ENCODE assay signal across 26 cellular contexts in the genomic region with DNA sequence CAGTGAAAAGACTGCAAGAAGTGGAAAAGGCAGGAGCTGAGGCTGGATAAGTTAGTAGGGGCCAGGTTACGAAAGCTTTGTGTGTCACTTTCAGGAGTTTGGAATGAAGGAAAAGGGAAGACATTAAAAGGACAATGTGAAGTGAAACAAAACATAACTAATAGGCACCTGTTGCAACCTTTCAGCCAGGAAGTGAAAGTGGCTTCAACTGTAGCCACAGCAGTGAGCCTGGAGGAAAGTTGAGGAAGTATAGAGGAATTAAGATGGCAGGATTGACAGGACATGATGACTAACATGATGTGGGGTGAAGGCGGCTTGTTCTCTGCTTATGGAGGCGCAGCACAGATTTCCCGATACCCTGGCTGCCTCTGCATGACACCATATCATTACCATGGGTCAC.
DNase-seq lines count a peak whose midpoint lies in the region; ATAC-seq, FAIRE-seq and TF ChIP-seq lines count a peak whose summit lies in the region.
"Had no signal": no experiment of that assay in that cellular context is flagged by ENCODE, and none has a peak within 500 bp of the region (broad histone marks: within the 10 kb centered on the region; RNA-seq: fewer than 3 reads in every experiment).

No MANE protein-coding gene starts in this region.

- H3K27me3 Mint-ChIP-seq in GM23338 (ENCODE audit: insufficient read depth, low read depth, poor library complexity) = no peaks in the 10 kb centered on the region
- H3K27me3 Mint-ChIP-seq in dendritic cell treated with granulocyte-macrophage colony-stimulating factor and Interleukin-4, amounts not matched to agents 40 ng/mL and 50 ng/mL, for 4 days = no peaks in the 10 kb centered on the region
- H3K27me3 Mint-ChIP-seq: type B pancreatic cell had no signal

- peak overlapping the region; percentile 45; the same call in 1 of the 2 replicates for H2AFZ ChIP-seq in GM23338

- WGBS in small intestine, 3 donors = 90 to 100% (median 98%) methylated on average over 4 of the region's 4 CpGs

- no peaks in the 10 kb centered on the region for H3F3A ChIP-seq in GM23338 (replicated peaks; ENCODE audit: low read depth)

- no peaks in the 10 kb centered on the region for H4K20me1 ChIP-seq in GM23338 (replicated peaks; ENCODE audit: insufficient read depth)

- H3K27ac Mint-ChIP-seq in GM23338 = no peak overlapping the region
- peak overlapping the region; percentile 58 for H3K27ac Mint-ChIP-seq in dendritic cell treated with granulocyte-macrophage colony-stimulating factor and Interleukin-4, amounts not matched to agents 40 ng/mL and 50 ng/mL, for 4 days
- H3K27ac Mint-ChIP-seq: activated CD8-positive, alpha-beta T cell treated with anti-CD3 and anti-CD28 coated beads, Interleukin-2, amount 10 ng/mL, durations not matched to agents 7 days and 5 days; activated naive CD4-positive, alpha-beta T cell treated with anti-CD3 and anti-CD28 coated beads, Interleukin-2, amount 50 U/mL, for 24 hours; activated T-cell treated with anti-CD3 and anti-CD28 coated beads, Interleukin-2, amount 50 U/mL, for 72 hours; CD4-positive, alpha-beta memory T cell; effector memory CD8-positive, alpha-beta T cell; stimulated activated naive CD8-positive, alpha-beta T cell treated with anti-CD3 and anti-CD28 coated beads, Interleukin-15, amount 100 ng/mL, for 72 hours; type B pancreatic cell had no signal

- no peaks in the 10 kb centered on the region for H3K9me2 ChIP-seq in GM23338 (ENCODE audit: insufficient read depth)
- H3K9me2 ChIP-seq: SK-N-SH had no signal

- no peaks in the 10 kb centered on the region for H3K9me3 ChIP-seq in small intestine (ENCODE audit: control insufficient read depth, low read depth)
- H3K9me3 ChIP-seq: esophagus squamous epithelium, gastroesophageal sphincter, psoas muscle, SK-N-SH had no signal

- no peak for TF ChIP-seq CTCF in GM23338 (conservative IDR thresholded peaks at IDR 0.05; ENCODE audit: low read depth in 2 of 2)

- ATAC-seq in GM23338 = no peak
- ATAC-seq in HG02610 (IDR thresholded peaks at IDR 0.05; ENCODE audit: unreplicated experiment) = no peak
- ATAC-seq in HG02759 (IDR thresholded peaks at IDR 0.05; ENCODE audit: unreplicated experiment) = no peak
- no peak for ATAC-seq in GM21529 (IDR thresholded peaks at IDR 0.05; ENCODE audit: unreplicated experiment)
- ATAC-seq: activated CD8-positive, alpha-beta T cell treated with anti-CD3 and anti-CD28 coated beads, Interleukin-2, amount 10 ng/mL, durations not matched to agents 7 days and 5 days; activated T-cell treated with anti-CD3 and anti-CD28 coated beads, Interleukin-2, amount 50 U/mL, for 72 hours; effector memory CD8-positive, alpha-beta T cell; gastroesophageal sphincter; psoas muscle; stimulated activated naive CD8-positive, alpha-beta T cell treated with anti-CD3 and anti-CD28 coated beads, Interleukin-15, amount 100 ng/mL, for 72 hours had no signal

- no peaks in the 10 kb centered on the region for H3K4me1 ChIP-seq in GM23338 (ENCODE audit: insufficient read depth)
- H3K4me1 ChIP-seq in small intestine (ENCODE audit: control insufficient read depth in 2 of 2, insufficient read depth in 1 of 2, low read depth in 1 of 2, low read length in 1 of 2) = no peaks in the 10 kb centered on the region
- H3K4me1 ChIP-seq: esophagus squamous epithelium, gastroesophageal sphincter, psoas muscle had no signal

- no peaks in the 10 kb centered on the region; the same call in 2 of the 3 replicates for H3K9me3 Mint-ChIP-seq in GM23338
- peaks cover 8% of the 10 kb centered on the region for H3K9me3 Mint-ChIP-seq in dendritic cell treated with granulocyte-macrophage colony-stimulating factor and Interleukin-4, amounts not matched to agents 40 ng/mL and 50 ng/mL, for 4 days
- H3K9me3 Mint-ChIP-seq: activated naive CD4-positive, alpha-beta T cell treated with anti-CD3 and anti-CD28 coated beads, Interleukin-2, amount 50 U/mL, for 24 hours; effector memory CD8-positive, alpha-beta T cell; type B pancreatic cell had no signal

- no peaks in the 10 kb centered on the region for H3K36me3 ChIP-seq in GM23338 (ENCODE audit: insufficient read depth)
- no peaks in the 10 kb centered on the region for H3K36me3 ChIP-seq in small intestine (ENCODE audit: control insufficient read depth in 2 of 2, insufficient read depth in 2 of 2, low read length in 2 of 2)
- H3K36me3 ChIP-seq: esophagus squamous epithelium, gastroesophageal sphincter had no signal

- no peaks in the 10 kb centered on the region for H3K79me2 ChIP-seq in GM23338 (replicated peaks; ENCODE audit: insufficient read depth)

- H3K4me1 Mint-ChIP-seq in GM23338 = no peaks in the 10 kb centered on the region
- peaks cover 17% of the 10 kb centered on the region for H3K4me1 Mint-ChIP-seq in dendritic cell treated with granulocyte-macrophage colony-stimulating factor and Interleukin-4, amounts not matched to agents 40 ng/mL and 50 ng/mL, for 4 days (ENCODE audit: low read depth)
- H3K4me1 Mint-ChIP-seq: activated naive CD4-positive, alpha-beta T cell treated with anti-CD3 and anti-CD28 coated beads, Interleukin-2, amount 50 U/mL, for 24 hours; CD4-positive, alpha-beta memory T cell had no signal

- intact Hi-C loops in dendritic cell treated with granulocyte-macrophage colony-stimulating factor and Interleukin-4, amounts not matched to agents 40 ng/mL and 50 ng/mL, for 4 days (cut with micrococcal nuclease) = loop anchor here (5.0 kb wide), 1 partner anchor 34 kb away; no protein-coding TSS in a partner anchor

- H3K4me3 ChIP-seq in GM23338 (no peak overlapping the region), small intestine (ENCODE audit: low read depth in 1 of 2, low read length in 2 of 2) (no peak overlapping the region)
- H3K4me3 ChIP-seq: esophagus squamous epithelium, gastroesophageal sphincter, psoas muscle had no signal

- H3K27me3 ChIP-seq in GM23338 (ENCODE audit: insufficient read depth) = no peaks in the 10 kb centered on the region
- H3K27me3 ChIP-seq in small intestine (ENCODE audit: control insufficient read depth in 2 of 2, insufficient read depth in 2 of 2, low read length in 2 of 2) = no peaks in the 10 kb centered on the region
- H3K27me3 ChIP-seq: esophagus squamous epithelium, gastroesophageal sphincter had no signal

- no peak overlapping the region for H3K4me2 ChIP-seq in GM23338
- H3K4me2 ChIP-seq: SK-N-SH had no signal

- H3K36me3 Mint-ChIP-seq in GM23338 (ENCODE audit: low read depth) = no peaks in the 10 kb centered on the region
- H3K36me3 Mint-ChIP-seq in dendritic cell treated with granulocyte-macrophage colony-stimulating factor and Interleukin-4, amounts not matched to agents 40 ng/mL and 50 ng/mL, for 4 days (ENCODE audit: low read depth) = no peaks in the 10 kb centered on the region
- H3K36me3 Mint-ChIP-seq: activated naive CD4-positive, alpha-beta T cell treated with anti-CD3 and anti-CD28 coated beads, Interleukin-2, amount 50 U/mL, for 24 hours; CD4-positive, alpha-beta memory T cell; type B pancreatic cell had no signal

- DNase-seq in GM23338 (ENCODE audit: low spot score) (no peak), NOMO-1 treated with DMSO at 0.1 percent for 48 hours (lab: John Stamatoyannopoulos, UW; ENCODE audit: unreplicated experiment) (peak; percentile 94), small intestine (peak; percentile 17)
- no peak for DNase-seq in activated CD4-positive, alpha-beta T cell treated with anti-CD3 and anti-CD28 coated beads for 4 hours
- DNase-seq: activated CD8-positive, alpha-beta T cell treated with anti-CD3 and anti-CD28 coated beads, Interleukin-2, amount 10 ng/mL, durations not matched to agents 7 days and 5 days; activated T-cell treated with anti-CD3 and anti-CD28 coated beads, Interleukin-2, amount 50 U/mL, for 72 hours; CD4-positive, alpha-beta memory T cell; effector memory CD8-positive, alpha-beta T cell; esophagus squamous epithelium; GOT3; left cardiac atrium; NCI-H1694; NCI-H226; psoas muscle; SK-N-SH; stimulated activated CD4-positive, alpha-beta T cell treated with anti-CD3 and anti-CD28 coated beads, Interleukin-2, amount 100 ng/mL, for 48 hours; stimulated activated naive CD8-positive, alpha-beta T cell treated with anti-CD3 and anti-CD28 coated beads, Interleukin-15, amount 100 ng/mL, for 72 hours; T-helper 9 cell had no signal

- FAIRE-seq in small intestine (lab: Jason Lieb, UNC) = no peak
- FAIRE-seq: GM12892 had no signal

- H3K27ac ChIP-seq in GM23338 (ENCODE audit: low read depth) = no peak overlapping the region
- no peak overlapping the region for H3K27ac ChIP-seq in small intestine (ENCODE audit: low read depth in 1 of 2, low read length in 1 of 2)
- H3K27ac ChIP-seq: gastroesophageal sphincter, psoas muscle had no signal

- no peak overlapping the region for H3K4me3 Mint-ChIP-seq in GM23338
- H3K4me3 Mint-ChIP-seq in dendritic cell treated with granulocyte-macrophage colony-stimulating factor and Interleukin-4, amounts not matched to agents 40 ng/mL and 50 ng/mL, for 4 days = no peak overlapping the region
- H3K4me3 Mint-ChIP-seq: activated CD8-positive, alpha-beta T cell treated with anti-CD3 and anti-CD28 coated beads, Interleukin-2, amount 10 ng/mL, durations not matched to agents 7 days and 5 days; activated naive CD4-positive, alpha-beta T cell treated with anti-CD3 and anti-CD28 coated beads, Interleukin-2, amount 50 U/mL, for 24 hours; activated T-cell treated with anti-CD3 and anti-CD28 coated beads, Interleukin-2, amount 50 U/mL, for 72 hours; CD4-positive, alpha-beta memory T cell; effector memory CD8-positive, alpha-beta T cell; stimulated activated naive CD8-positive, alpha-beta T cell treated with anti-CD3 and anti-CD28 coated beads, Interleukin-15, amount 100 ng/mL, for 72 hours; type B pancreatic cell had no signal

Comparison
In these comparisons a context has a peak if more than half of its experiments do, and no peak if none do; other contexts are left out.
1. DNase-seq: peak in NOMO-1 treated with DMSO at 0.1 percent for 48 hours (single experiment) and small intestine (single experiment); none in GM23338 (single experiment) and activated CD4-positive, alpha-beta T cell treated with anti-CD3 and anti-CD28 coated beads for 4 hours (0 of 2).